7 cellular contexts compared by ENCODE assay signal in the genomic region with DNA sequence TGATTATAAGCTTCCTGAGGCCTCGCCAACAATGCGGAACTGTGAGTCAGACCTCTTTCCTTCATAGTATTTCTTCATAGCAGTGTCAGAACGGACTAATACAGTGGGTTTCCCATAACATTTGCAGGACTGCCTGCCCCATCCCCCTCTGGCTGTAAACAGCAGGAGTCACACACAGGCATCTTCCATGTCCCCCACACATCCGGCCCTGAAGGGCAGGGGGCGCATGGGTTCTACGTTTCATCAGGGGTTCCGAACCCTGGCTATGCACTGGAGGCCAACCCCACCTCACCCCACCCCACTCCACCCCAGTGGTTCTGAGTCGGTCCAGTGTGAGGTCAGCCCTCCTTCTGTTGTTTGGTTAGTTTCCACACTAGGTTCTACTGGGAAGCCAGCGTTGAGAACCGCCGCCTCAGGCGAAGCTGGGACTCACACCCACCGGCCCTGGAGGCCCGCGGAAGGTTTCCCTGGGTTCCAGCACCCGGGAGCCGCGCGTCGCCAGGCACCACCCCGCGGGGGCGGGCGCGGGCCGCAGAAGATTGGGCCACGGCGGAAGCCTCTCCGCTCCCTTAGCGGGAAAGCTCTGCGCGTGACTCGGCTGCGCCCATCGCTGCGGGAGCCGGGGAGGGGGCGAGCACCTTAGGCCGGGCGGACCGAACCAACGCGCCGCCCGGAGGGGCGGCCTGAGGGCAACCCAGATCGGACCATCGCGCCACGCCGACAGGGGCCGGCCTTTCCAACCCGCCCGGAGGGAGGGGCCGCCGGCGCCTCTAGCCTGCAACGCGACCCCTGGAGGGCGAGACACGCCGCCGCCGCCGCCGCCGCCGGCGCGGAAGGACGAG. TPM values are rescaled to one million over a fixed set of nuclear protein-coding genes. Genes with fewer than 3 reads are reported as not detected.
DNase-seq lines count a peak whose midpoint lies in the region; ATAC-seq, FAIRE-seq and TF ChIP-seq lines count a peak whose summit lies in the region.

A gene with protein sequence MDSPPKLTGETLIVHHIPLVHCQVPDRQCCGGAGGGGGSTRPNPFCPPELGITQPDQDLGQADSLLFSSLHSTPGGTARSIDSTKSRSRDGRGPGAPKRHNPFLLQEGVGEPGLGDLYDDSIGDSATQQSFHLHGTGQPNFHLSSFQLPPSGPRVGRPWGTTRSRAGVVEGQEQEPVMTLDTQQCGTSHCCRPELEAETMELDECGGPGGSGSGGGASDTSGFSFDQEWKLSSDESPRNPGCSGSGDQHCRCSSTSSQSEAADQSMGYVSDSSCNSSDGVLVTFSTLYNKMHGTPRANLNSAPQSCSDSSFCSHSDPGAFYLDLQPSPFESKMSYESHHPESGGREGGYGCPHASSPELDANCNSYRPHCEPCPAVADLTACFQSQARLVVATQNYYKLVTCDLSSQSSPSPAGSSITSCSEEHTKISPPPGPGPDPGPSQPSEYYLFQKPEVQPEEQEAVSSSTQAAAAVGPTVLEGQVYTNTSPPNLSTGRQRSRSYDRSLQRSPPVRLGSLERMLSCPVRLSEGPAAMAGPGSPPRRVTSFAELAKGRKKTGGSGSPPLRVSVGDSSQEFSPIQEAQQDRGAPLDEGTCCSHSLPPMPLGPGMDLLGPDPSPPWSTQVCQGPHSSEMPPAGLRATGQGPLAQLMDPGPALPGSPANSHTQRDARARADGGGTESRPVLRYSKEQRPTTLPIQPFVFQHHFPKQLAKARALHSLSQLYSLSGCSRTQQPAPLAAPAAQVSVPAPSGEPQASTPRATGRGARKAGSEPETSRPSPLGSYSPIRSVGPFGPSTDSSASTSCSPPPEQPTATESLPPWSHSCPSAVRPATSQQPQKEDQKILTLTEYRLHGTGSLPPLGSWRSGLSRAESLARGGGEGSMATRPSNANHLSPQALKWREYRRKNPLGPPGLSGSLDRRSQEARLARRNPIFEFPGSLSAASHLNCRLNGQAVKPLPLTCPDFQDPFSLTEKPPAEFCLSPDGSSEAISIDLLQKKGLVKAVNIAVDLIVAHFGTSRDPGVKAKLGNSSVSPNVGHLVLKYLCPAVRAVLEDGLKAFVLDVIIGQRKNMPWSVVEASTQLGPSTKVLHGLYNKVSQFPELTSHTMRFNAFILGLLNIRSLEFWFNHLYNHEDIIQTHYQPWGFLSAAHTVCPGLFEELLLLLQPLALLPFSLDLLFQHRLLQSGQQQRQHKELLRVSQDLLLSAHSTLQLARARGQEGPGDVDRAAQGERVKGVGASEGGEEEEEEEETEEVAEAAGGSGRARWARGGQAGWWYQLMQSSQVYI (N-terminal part only) (plus strand): TSS at position 799 of the 842 bp plus-strand sequence. CDS start 56,411 bp downstream, outside the sequence.

- CTCF ChIA-PET in GM12878 (lab: Yijun Ruan, JAX): no interaction called here

- H3K4me3 Mint-ChIP-seq in progenitor cell of endocrine pancreas (ENCODE audit: low read depth): peak within 1 kb of the TSS; percentile 92

- no peak for TF ChIP-seq EP300 in GM12878 (IDR thresholded peaks at IDR 0.05; ENCODE audit: borderline replicate concordance in 1 of 2, control insufficient read depth in 1 of 2, low read depth in 2 of 2, low read length in 2 of 2)

- DNase-seq in NCI-H1092 treated with DMSO at 0.1 percent for 48 hours (lab: John Stamatoyannopoulos, UW) (peak; percentile 86), SW 1271 (lab: John Stamatoyannopoulos, UW) (peak; percentile 67 to 85), GM12878 (ENCODE audit: low read depth, low spot score) (no peak), hepatic stellate cell (ENCODE audit: low spot score) (peak; percentile 83), progenitor cell of endocrine pancreas (ENCODE audit: low spot score, unreplicated experiment) (peak; percentile 93)

- no peaks in the 10 kb centered on the region for H4K20me1 ChIP-seq in GM12878 (ENCODE audit: control insufficient read depth, insufficient read depth)

- no peaks in the 10 kb centered on the region for H3K9me3 ChIP-seq in GM12878 (replicated peaks; ENCODE audit: control insufficient read depth, insufficient read depth, low read length)

- no peak for TF ChIP-seq POLR2A in GM12878 (IDR thresholded peaks at IDR 0.05; ENCODE audit: low read depth, low read length)

- H3K4me3 ChIP-seq in GM12878: peak within 1 kb of the TSS; percentile 50; the same call in 1 of the 2 replicates

- no peaks in the 10 kb centered on the region for H3K27me3 Mint-ChIP-seq in progenitor cell of endocrine pancreas

- no peak within 1 kb of the TSS for H3K27ac ChIP-seq in GM12878 (ENCODE audit: control insufficient read depth, insufficient read depth)

- no peak for FAIRE-seq in GM12878 (lab: Jason Lieb, UNC)

- peaks cover 22% of the 10 kb centered on the region for H3K4me1 Mint-ChIP-seq in progenitor cell of endocrine pancreas (ENCODE audit: low read depth)

- H3K9ac ChIP-seq in GM12878 (ENCODE audit: control insufficient read depth, insufficient read depth, low read length): no peak within 1 kb of the TSS

- H2AFZ ChIP-seq in GM12878 (ENCODE audit: control insufficient read depth, low read depth, low read length): peak within 1 kb of the TSS; percentile 70

- H3K4me1 ChIP-seq in GM12878 (ENCODE audit: control insufficient read depth, insufficient read depth, low read length): no peaks in the 10 kb centered on the region

- H3K36me3 ChIP-seq in GM12878 (ENCODE audit: control insufficient read depth in 2 of 2, insufficient read depth in 2 of 2, low read length in 1 of 2): no peaks in the 10 kb centered on the region

- H3K9me3 Mint-ChIP-seq in progenitor cell of endocrine pancreas (ENCODE audit: low read depth): no peaks in the 10 kb centered on the region

- peak; percentile 76 for ATAC-seq in GM18498 (IDR thresholded peaks at IDR 0.05; ENCODE audit: unreplicated experiment)
- ATAC-seq in GM12878: peak; percentile 64
- ATAC-seq in HG03378 (IDR thresholded peaks at IDR 0.05; ENCODE audit: unreplicated experiment): no peak

- RAD21 ChIA-PET in GM12878 (lab: Charles Lee; ENCODE audit: unreplicated experiment): no interaction called here

- no peaks in the 10 kb centered on the region for H3K79me2 ChIP-seq in GM12878 (ENCODE audit: control insufficient read depth, insufficient read depth, low read length)

- peaks cover 4 to 7% of the 10 kb centered on the region in 2 experiments; a peak in 3 of 4 replicates for H3K27me3 ChIP-seq in GM12878 (replicated peaks in 1 of 2; ENCODE audit: control insufficient read depth in 2 of 2, insufficient read depth in 2 of 2, low read length in 1 of 2)

- WGBS in GM12878 (ENCODE audit: insufficient coverage, insufficient replicate concordance, low lambda C conversion rate, missing lambda C conversion rate): 11% methylated on average over 68 of the region's 71 CpGs

- TF ChIP-seq CTCF in GM12878 (IDR thresholded peaks at IDR 0.05 in 2 of 3, conservative IDR thresholded peaks at IDR 0.05 in 1 of 3; ENCODE audit: control insufficient read depth in 2 of 3, extremely low read depth in 1 of 3, insufficient read depth in 1 of 3, low read depth in 3 of 3, low read length in 3 of 3) (peak in 1 of 3 experiments; percentile 4; a peak in 2 of 6 replicates), progenitor cell of endocrine pancreas (IDR thresholded peaks at IDR 0.05; ENCODE audit: unreplicated experiment) (peak; percentile 43)

- POLR2A ChIA-PET in GM12878 (lab: Charles Lee): no interaction called here

- peak within 1 kb of the TSS; percentile 49 for H3K4me2 ChIP-seq in GM12878 (ENCODE audit: control insufficient read depth, insufficient read depth)

- TF ChIP-seq RAD21 in GM12878 (IDR thresholded peaks at IDR 0.05; ENCODE audit: insufficient read depth, low read depth, low read length): no peak

- SMC1A ChIA-PET in GM12878 (lab: Charles Lee; ENCODE audit: uncharacterized antibody, unreplicated experiment): no interaction called here

- BruUV-seq in GM12878 (replicated peaks; lab: Mats Ljungman, UMichigan): no TSS peak

- in situ Hi-C loops in GM12878 (cut with MboI): no loop called here

- H3K36me3 Mint-ChIP-seq in progenitor cell of endocrine pancreas (ENCODE audit: insufficient read depth): peaks cover 4% of the 10 kb centered on the region

- intact Hi-C loops in GM12878 (cut with micrococcal nuclease; ENCODE audit: unreplicated experiment): no loop called here

- peak within 1 kb of the TSS; percentile 95 for H3K27ac Mint-ChIP-seq in progenitor cell of endocrine pancreas

TF ChIP-seq in GM12878, 131 proteins besides CTCF, POLR2A, EP300 and RAD21 (continues in another document):
- TF ChIP-seq GATAD2B (conservative IDR thresholded peaks at IDR 0.05; ENCODE audit: low read depth) (no peak), TCF12 (IDR thresholded peaks at IDR 0.05; ENCODE audit: low read depth, low read length) (0 out of 2 replicates have a peak, but pooled peaks have one; percentile 3), KLF5 (IDR thresholded peaks at IDR 0.05; ENCODE audit: partially characterized antibody) (no peak), PBX3 (IDR thresholded peaks at IDR 0.05; ENCODE audit: insufficient replicate concordance, low read depth, low read length) (no peak)

RNA-seq across cellular contexts. Expression of the gene that starts here (rescaled TPM):
- not detected in 2 replicates for total RNA-seq in GM12878 (2013; cell fraction: nucleolus; rRNA removed)
- total RNA-seq in GM12878 (2014; rRNA removed) (not detected in 2 replicates), GM12878 (2014; rRNA removed; fragmentation: Illumina TruSeq; extraction: Trizol) (not detected in 2 replicates), GM12878 (2021) (not detected in 2 replicates), progenitor cell of endocrine pancreas (17.9 and 20.8 TPM in 2 replicates)
- polyA plus RNA-seq in GM12878 (2011; ENCODE audit: low read depth): not detected
- polyA plus RNA-seq in GM12878 (2011; rRNA removed) (not detected in 2 replicates), GM12878 (2014; fragmentation: Illumina TruSeq; extraction: Trizol) (not detected in 2 replicates), GM12878 (2014; fragmentation: Nextera tagmentation; extraction: Ambion mirVana) (not detected), GM12878 (2014; rRNA removed) (not detected in 2 replicates), GM12878 (2016; fragmentation: Nextera tagmentation; extraction: Ambion mirVana) (not detected)
- not detected in 2 replicates for polyA plus RNA-seq in GM12878 (2011; cell fraction: cytosol; rRNA removed)
- 0.03 TPM in 1 of 2 replicates, not detected in the other for polyA plus RNA-seq in GM12878 (2011; cell fraction: nucleus; rRNA removed)
- polyA plus RNA-seq in GM12878 (2012): 0.05 and 0.07 TPM in 2 replicates
- not detected in 2 replicates for polyA minus RNA-seq in GM12878 (2011; rRNA and poly(A)+ RNA removed)
- polyA minus RNA-seq in GM12878 (2011; cell fraction: cytosol; rRNA and poly(A)+ RNA removed): not detected in 2 replicates
- not detected in 2 replicates for polyA minus RNA-seq in GM12878 (2011; cell fraction: nucleus; rRNA and poly(A)+ RNA removed)

Comparison
In these comparisons a context has a peak if more than half of its experiments do, and no peak if none do; other contexts are left out.
1. RNA of the gene that starts here (total RNA-seq): 17.9 to 20.8 TPM in progenitor cell of endocrine pancreas; not detected in GM12878; every median in the first group is over 10 times any median in the second.
2. Peak in ATAC-seq, H3K4me3 ChIP-seq and H3K4me2 ChIP-seq in GM12878; RNA of the gene not detected or under 1 TPM.